ENCODE assay signal across 18 cellular contexts in genomic region chr20:33539129-33539528, GRCh38. TPM values are rescaled to one million over a fixed set of nuclear protein-coding genes. Genes with fewer than 3 reads are reported as not detected.
A peak's percentile ranks its signal among the peaks of the same experiment; 100 is the strongest.
DNase-seq lines count a peak whose midpoint lies in the region; ATAC-seq and TF ChIP-seq lines count a peak whose summit lies in the region.
"Had no signal": no experiment of that assay in that cellular context is flagged by ENCODE, and none has a peak within 500 bp of the region (broad histone marks: within the 10 kb centered on the region; RNA-seq: fewer than 3 reads in every experiment).

No MANE protein-coding gene starts in this region.

- H3K36me3 Mint-ChIP-seq in endothelial cell (ENCODE audit: low read depth, unreplicated experiment) (peaks cover 8% of the 10 kb centered on the region), Calu3 (ENCODE audit: insufficient read depth, unreplicated experiment) (no peaks in the 10 kb centered on the region)
- peaks cover 6% of the 10 kb centered on the region for H3K36me3 Mint-ChIP-seq in activated naive CD4-positive, alpha-beta T cell treated with anti-CD3 and anti-CD28 coated beads, Interleukin-2, amount 10 ng/mL, durations not matched to agents 7 days and 5 days

- H4K91ac ChIP-seq in mesenchymal stem cell (ENCODE audit: low read length) = no peak overlapping the region

- H3K18ac ChIP-seq in mesenchymal stem cell (ENCODE audit: low read depth in 1 of 2, low read length in 2 of 2) = no peak overlapping the region

- H3K4me3 Mint-ChIP-seq in endothelial cell (ENCODE audit: unreplicated experiment) (no peak overlapping the region), Calu3 (ENCODE audit: low read depth, unreplicated experiment) (no peak overlapping the region)
- no peak overlapping the region for H3K4me3 Mint-ChIP-seq in activated naive CD4-positive, alpha-beta T cell treated with anti-CD3 and anti-CD28 coated beads, Interleukin-2, amount 10 ng/mL, durations not matched to agents 7 days and 5 days

- H3K4me1 Mint-ChIP-seq in endothelial cell (ENCODE audit: unreplicated experiment) (peaks cover 13% of the 10 kb centered on the region), Calu3 (ENCODE audit: low read depth, unreplicated experiment) (no peaks in the 10 kb centered on the region)
- no peaks in the 10 kb centered on the region for H3K4me1 Mint-ChIP-seq in activated naive CD4-positive, alpha-beta T cell treated with anti-CD3 and anti-CD28 coated beads, Interleukin-2, amount 10 ng/mL, durations not matched to agents 7 days and 5 days

- H3K36me3 ChIP-seq in BLaER1 treated with 17β-estradiol and CSF1 and Interleukin-3, amounts not matched to agents 10 nM and 100 nM = peaks cover 0 to 9% (median 4%) of the 10 kb centered on the region in 11 experiments; a peak in 9 of 22 replicates
- H3K36me3 ChIP-seq in mesenchymal stem cell (ENCODE audit: control insufficient read depth in 1 of 2, insufficient read depth in 2 of 2, low read depth in 1 of 2, low read length in 2 of 2) = no peaks in the 10 kb centered on the region
- no peaks in the 10 kb centered on the region for H3K36me3 ChIP-seq in aorta (ENCODE audit: control insufficient read depth in 1 of 2, insufficient read depth in 2 of 2, low read length in 1 of 2)
- H3K36me3 ChIP-seq: ascending aorta had no signal

- H3K4me1 ChIP-seq in BLaER1 treated with 17β-estradiol and CSF1 and Interleukin-3, amounts not matched to agents 10 nM and 100 nM = peaks cover 0 to 18% (median 12%) of the 10 kb centered on the region in 10 experiments; a peak in 16 of 20 replicates
- H3K4me1 ChIP-seq in mesenchymal stem cell (ENCODE audit: control insufficient read depth, insufficient read depth, low read depth, low read length) = peaks cover 5% of the 10 kb centered on the region
- H3K4me1 ChIP-seq in aorta (ENCODE audit: control insufficient read depth in 1 of 2, insufficient read depth in 2 of 2, low read length in 2 of 2) = no peaks in the 10 kb centered on the region

- H2BK12ac ChIP-seq in mesenchymal stem cell (ENCODE audit: low read length in 2 of 2) = no peak overlapping the region

- no TSS peak for BruUV-seq in Calu3 (replicated peaks; lab: Mats Ljungman, UMichigan)

- peak overlapping the region; percentile 64 for H3K27ac Mint-ChIP-seq in endothelial cell (ENCODE audit: unreplicated experiment)
- H3K27ac Mint-ChIP-seq in Calu3 (ENCODE audit: unreplicated experiment) = no peak overlapping the region
- no peak overlapping the region for H3K27ac Mint-ChIP-seq in activated naive CD4-positive, alpha-beta T cell treated with anti-CD3 and anti-CD28 coated beads, Interleukin-2, amount 10 ng/mL, durations not matched to agents 7 days and 5 days

- H3K9me3 ChIP-seq in BLaER1 treated with 17β-estradiol and CSF1 and Interleukin-3, amounts not matched to agents 10 nM and 100 nM (replicated peaks in 1 of 11) = peaks cover 7 to 20% (median 10%) of the 10 kb centered on the region in 11 experiments; a peak in 21 of 22 replicates
- H3K9me3 ChIP-seq in mesenchymal stem cell (ENCODE audit: control insufficient read depth, low read length) = no peaks in the 10 kb centered on the region
- no peaks in the 10 kb centered on the region for H3K9me3 ChIP-seq in aorta (ENCODE audit: control insufficient read depth, low read length)
- H3K9me3 ChIP-seq: ascending aorta, psoas muscle had no signal

- no peak overlapping the region for H2BK15ac ChIP-seq in mesenchymal stem cell (ENCODE audit: low read depth, poor library complexity, severe bottlenecking)

- H2BK5ac ChIP-seq in mesenchymal stem cell (ENCODE audit: low read depth, low read length, poor library complexity, severe bottlenecking) = no peak overlapping the region

- H3K27me3 ChIP-seq in BLaER1 treated with 17β-estradiol and CSF1 and Interleukin-3, amounts not matched to agents 10 nM and 100 nM = no peaks in the 10 kb centered on the region
- H3K27me3 ChIP-seq in mesenchymal stem cell (ENCODE audit: control insufficient read depth in 1 of 2, insufficient read depth in 1 of 2, low read length in 2 of 2) = no peaks in the 10 kb centered on the region
- H3K27me3 ChIP-seq in aorta (ENCODE audit: control insufficient read depth in 1 of 2, insufficient read depth in 2 of 2, low read length in 1 of 2) = no peaks in the 10 kb centered on the region
- H3K27me3 ChIP-seq: ascending aorta had no signal

- H4K8ac ChIP-seq in mesenchymal stem cell (ENCODE audit: low read length) = no peak overlapping the region

- H2AK5ac ChIP-seq in mesenchymal stem cell (ENCODE audit: low read length, severe bottlenecking) = no peak overlapping the region

- no peak overlapping the region for H3K4me3 ChIP-seq in BLaER1 treated with 17β-estradiol and CSF1 and Interleukin-3, amounts not matched to agents 10 nM and 100 nM
- H3K4me3 ChIP-seq in LNCaP clone FGC (ENCODE audit: low read depth, low read length) = no peak overlapping the region
- no peak overlapping the region for H3K4me3 ChIP-seq in mesenchymal stem cell (ENCODE audit: insufficient read depth in 1 of 2, low read depth in 1 of 2, low read length in 2 of 2)
- no peak overlapping the region for H3K4me3 ChIP-seq in aorta (ENCODE audit: low read length in 2 of 2)
- H3K4me3 ChIP-seq: ascending aorta, psoas muscle had no signal

- peaks cover 4% of the 10 kb centered on the region for H3K9me3 Mint-ChIP-seq in endothelial cell (ENCODE audit: unreplicated experiment)
- H3K9me3 Mint-ChIP-seq in Calu3 (ENCODE audit: low read depth, unreplicated experiment) = peaks cover 2% of the 10 kb centered on the region
- H3K9me3 Mint-ChIP-seq in activated naive CD4-positive, alpha-beta T cell treated with anti-CD3 and anti-CD28 coated beads, Interleukin-2, amount 10 ng/mL, durations not matched to agents 7 days and 5 days = peaks cover 3% of the 10 kb centered on the region

- no peak overlapping the region for H2BK120ac ChIP-seq in mesenchymal stem cell (ENCODE audit: low read depth, low read length)

- no peak overlapping the region for H3K23ac ChIP-seq in mesenchymal stem cell (ENCODE audit: low read length in 2 of 2)

- CTCF ChIA-PET in Calu3 (lab: Charles Lee) = interaction anchor here (1.7 kb wide), 1 partner anchor 114 kb away, joined by 4 read pairs; no protein-coding TSS in a partner anchor
- CTCF ChIA-PET in activated naive CD4-positive, alpha-beta T cell treated with anti-CD3 and anti-CD28 coated beads, Interleukin-2, amount 10 ng/mL, durations not matched to agents 7 days and 5 days (lab: Charles Lee) = no interaction called here

- peaks cover 0 to 56% (median 0%) of the 10 kb centered on the region in 11 experiments; a peak in 7 of 22 replicates for H4K20me1 ChIP-seq in BLaER1 treated with 17β-estradiol and CSF1 and Interleukin-3, amounts not matched to agents 10 nM and 100 nM

- H3K79me1 ChIP-seq in mesenchymal stem cell (replicated peaks; ENCODE audit: low read length, poor library complexity, severe bottlenecking) = peaks cover 16% of the 10 kb centered on the region

- H3K27ac ChIP-seq in BLaER1 treated with 17β-estradiol and CSF1 and Interleukin-3, amounts not matched to agents 10 nM and 100 nM = peak overlapping the region in 2 of 11 experiments; percentile 21 to 25; a peak in 3 of 22 replicates
- H3K27ac ChIP-seq in mesenchymal stem cell (ENCODE audit: low read length, poor library complexity, severe bottlenecking) = no peak overlapping the region
- no peak overlapping the region for H3K27ac ChIP-seq in aorta (ENCODE audit: low read depth in 1 of 2, low read length in 2 of 2)
- H3K27ac ChIP-seq: ascending aorta, psoas muscle had no signal

- peak overlapping the region in 8 of 11 experiments; percentile 3 to 54 (median 32); a peak in 11 of 22 replicates for H3K4me2 ChIP-seq in BLaER1 treated with 17β-estradiol and CSF1 and Interleukin-3, amounts not matched to agents 10 nM and 100 nM
- peak overlapping the region; percentile 9 for H3K4me2 ChIP-seq in mesenchymal stem cell (ENCODE audit: low read length, poor library complexity, severe bottlenecking)

- DNase-seq in LNCaP clone FGC (ENCODE audit: low read depth) (peak; percentile 83), endothelial cell (ENCODE audit: low spot score) (no peak), mesenchymal stem cell (peak; percentile 90), Calu3 (no peak), NCI-H1436 treated with DMSO at 0.1 percent for 48 hours (lab: John Stamatoyannopoulos, UW) (no peak), aorta (no peak)
- DNase-seq in activated naive CD4-positive, alpha-beta T cell treated with anti-CD3 and anti-CD28 coated beads, Interleukin-2, amount 10 ng/mL, durations not matched to agents 7 days and 5 days = no peak
- DNase-seq: C1 segment of cervical spinal cord; effector memory CD4-positive, alpha-beta T cell; hypothalamus; midbrain; NCI-H146; psoas muscle; stimulated activated CD4-positive, alpha-beta T cell treated with anti-CD3 and anti-CD28 coated beads, Interleukin-4, amount 100 ng/mL, for 1 hour; stimulated activated naive CD4-positive, alpha-beta T cell had no signal

- H3K14ac ChIP-seq in mesenchymal stem cell (ENCODE audit: low read length in 2 of 2) = no peak overlapping the region

- no peaks in the 10 kb centered on the region for H3K27me3 Mint-ChIP-seq in endothelial cell (ENCODE audit: unreplicated experiment)
- no peaks in the 10 kb centered on the region for H3K27me3 Mint-ChIP-seq in Calu3 (ENCODE audit: unreplicated experiment)
- no peaks in the 10 kb centered on the region for H3K27me3 Mint-ChIP-seq in activated naive CD4-positive, alpha-beta T cell treated with anti-CD3 and anti-CD28 coated beads, Interleukin-2, amount 10 ng/mL, durations not matched to agents 7 days and 5 days

- no peak overlapping the region for H3K4ac ChIP-seq in mesenchymal stem cell (ENCODE audit: low read depth in 1 of 2, low read length in 2 of 2)

- no peak for TF ChIP-seq CTCF in LNCaP clone FGC (IDR thresholded peaks at IDR 0.05; ENCODE audit: control insufficient read depth, extremely low read depth, insufficient read depth)
- TF ChIP-seq CTCF in endothelial cell (IDR thresholded peaks at IDR 0.05; ENCODE audit: unreplicated experiment) = no peak
- no peak for TF ChIP-seq CTCF in Calu3 (IDR thresholded peaks at IDR 0.05; ENCODE audit: unreplicated experiment)

- no peak overlapping the region for H3K9ac ChIP-seq in BLaER1 treated with 17β-estradiol and CSF1 and Interleukin-3, amounts not matched to agents 10 nM and 100 nM
- no peak overlapping the region for H3K9ac ChIP-seq in mesenchymal stem cell (ENCODE audit: low read length)

- intact Hi-C loops in Calu3 (cut with micrococcal nuclease; ENCODE audit: unreplicated experiment) = no loop called here
- intact Hi-C loops in aorta (cut with DNase I) = no loop called here

- ATAC-seq in aorta (ENCODE audit: low FRiP score) = no peak
- ATAC-seq: activated CD4-positive, CD25-positive, alpha-beta regulatory T cell treated with anti-CD3 and anti-CD28 coated beads, Interleukin-2, amount 50 U/mL, for 24 hours had no signal

- WGBS in mesenchymal stem cell = no CpG with 5 or more reads among the region's 1 CpG
- WGBS in aorta, 2 donors = 53 to 61% methylated on average over 1 of the region's 1 CpG

- H2AFZ ChIP-seq in mesenchymal stem cell (ENCODE audit: low read depth, low read length) = no peak overlapping the region

RNA-seq across cellular contexts. Expression of gene CBFA2T2, which starts 49.2 kb away (rescaled TPM):
- total RNA-seq in endothelial cell (ENCODE audit: unreplicated experiment) (17.5 TPM), Calu3 (2022) (17.8 and 20.5 TPM in 2 replicates), aorta (10 to 100 TPM; 15.7 to 20.2 TPM)
- 6.7 TPM for polyA plus RNA-seq in mesenchymal stem cell (2013, experiment 1 of 2)
- polyA plus RNA-seq in mesenchymal stem cell (2013, experiment 2 of 2) = 6.4 TPM
- polyA plus RNA-seq in aorta = 1 to 10 TPM; 2.1 to 8.2 TPM

Comparison
In these comparisons a context has a peak if more than half of its experiments do, and no peak if none do; other contexts are left out.
1. DNase-seq: peak in LNCaP clone FGC (single experiment) and mesenchymal stem cell (single experiment); none in endothelial cell (single experiment), Calu3 (single experiment), NCI-H1436 treated with DMSO at 0.1 percent for 48 hours (single experiment), activated naive CD4-positive, alpha-beta T cell treated with anti-CD3 and anti-CD28 coated beads, Interleukin-2, amount 10 ng/mL, durations not matched to agents 7 days and 5 days (single experiment) and aorta (0 of 2).